In the genomic region with DNA sequence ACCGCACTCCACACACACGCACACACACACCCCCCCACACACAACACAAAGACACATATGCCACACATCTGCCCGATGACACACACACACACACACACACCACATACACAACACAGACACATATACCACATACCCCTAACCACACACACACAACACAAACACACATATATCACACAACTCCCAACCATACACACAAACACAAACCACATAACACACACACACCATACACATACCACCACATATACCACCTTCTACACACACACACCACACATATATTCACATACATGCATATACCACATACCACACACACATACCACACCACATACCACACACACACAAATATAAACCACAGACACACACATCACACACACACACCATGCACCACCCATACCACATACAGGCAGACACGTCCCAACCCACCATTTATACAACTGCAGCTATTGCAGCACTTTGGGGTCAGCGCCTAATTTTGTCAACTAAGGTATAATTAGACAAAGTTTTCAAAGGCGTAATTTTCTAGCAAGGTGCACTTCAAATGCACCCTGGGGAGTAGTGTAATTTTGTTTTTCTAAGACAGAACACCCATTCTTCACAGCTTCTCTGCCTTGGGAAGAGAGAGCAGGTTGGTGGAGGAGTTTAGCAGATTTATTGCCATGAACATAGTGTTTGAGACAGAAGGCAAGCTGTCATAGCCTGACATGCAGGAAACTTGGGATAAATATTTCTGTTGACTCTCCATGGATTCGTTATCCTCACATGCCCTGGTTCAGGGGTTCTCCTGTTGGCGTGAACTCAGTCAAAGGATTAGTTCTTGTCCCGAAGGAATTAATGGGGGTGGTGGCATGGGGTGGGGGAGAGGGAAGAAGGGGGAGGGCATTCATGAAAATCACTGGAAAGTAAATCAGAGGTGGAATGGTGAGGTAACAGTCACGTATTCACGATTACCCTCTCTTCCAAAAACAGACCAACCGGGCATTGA, we compare ENCODE assay signal across 1 cellular context.
TF ChIP-seq lines count a peak whose summit lies in the region.

No MANE protein-coding gene starts in this region.

TF ChIP-seq in K562, 482 proteins besides CTCF, POLR2A, EP300 and RAD21:
- peak; percentile 58; the same call in 1 of the 2 replicates for TF ChIP-seq OTX1 (CRISPR knock-in tag; IDR thresholded peaks at IDR 0.05)
- no peak for TF ChIP-seq CBX5 (IDR thresholded peaks at IDR 0.05; ENCODE audit: borderline replicate concordance, low read depth)
- no peak for TF ChIP-seq POLR2AphosphoS5 (IDR thresholded peaks at IDR 0.05; ENCODE audit: control insufficient read depth, insufficient read depth, low read depth, low read length)
- TF ChIP-seq C11orf30 (IDR thresholded peaks at IDR 0.05; ENCODE audit: low read depth): peak; percentile 74
- TF ChIP-seq, protein P1, sequence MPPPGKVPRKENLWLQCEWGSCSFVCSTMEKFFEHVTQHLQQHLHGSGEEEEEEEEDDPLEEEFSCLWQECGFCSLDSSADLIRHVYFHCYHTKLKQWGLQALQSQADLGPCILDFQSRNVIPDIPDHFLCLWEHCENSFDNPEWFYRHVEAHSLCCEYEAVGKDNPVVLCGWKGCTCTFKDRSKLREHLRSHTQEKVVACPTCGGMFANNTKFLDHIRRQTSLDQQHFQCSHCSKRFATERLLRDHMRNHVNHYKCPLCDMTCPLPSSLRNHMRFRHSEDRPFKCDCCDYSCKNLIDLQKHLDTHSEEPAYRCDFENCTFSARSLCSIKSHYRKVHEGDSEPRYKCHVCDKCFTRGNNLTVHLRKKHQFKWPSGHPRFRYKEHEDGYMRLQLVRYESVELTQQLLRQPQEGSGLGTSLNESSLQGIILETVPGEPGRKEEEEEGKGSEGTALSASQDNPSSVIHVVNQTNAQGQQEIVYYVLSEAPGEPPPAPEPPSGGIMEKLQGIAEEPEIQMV (tag; conservative IDR thresholded peaks at IDR 0.05; ENCODE audit: low read depth): no peak
- TF ChIP-seq, protein P2, sequence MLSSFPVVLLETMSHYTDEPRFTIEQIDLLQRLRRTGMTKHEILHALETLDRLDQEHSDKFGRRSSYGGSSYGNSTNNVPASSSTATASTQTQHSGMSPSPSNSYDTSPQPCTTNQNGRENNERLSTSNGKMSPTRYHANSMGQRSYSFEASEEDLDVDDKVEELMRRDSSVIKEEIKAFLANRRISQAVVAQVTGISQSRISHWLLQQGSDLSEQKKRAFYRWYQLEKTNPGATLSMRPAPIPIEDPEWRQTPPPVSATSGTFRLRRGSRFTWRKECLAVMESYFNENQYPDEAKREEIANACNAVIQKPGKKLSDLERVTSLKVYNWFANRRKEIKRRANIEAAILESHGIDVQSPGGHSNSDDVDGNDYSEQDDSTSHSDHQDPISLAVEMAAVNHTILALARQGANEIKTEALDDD (IDR thresholded peaks at IDR 0.05): no peak
- TF ChIP-seq HNRNPH1 (optimal IDR thresholded peaks at IDR 0.05; ENCODE audit: low read depth, low read length): no peak
- TF ChIP-seq ATF2 (CRISPR knock-in tag; IDR thresholded peaks at IDR 0.05): no peak
- no peak for TF ChIP-seq ZHX1 (conservative IDR thresholded peaks at IDR 0.05; ENCODE audit: low read length)
- TF ChIP-seq MAFF (IDR thresholded peaks at IDR 0.05; ENCODE audit: low read length): peak; percentile 11; the same call in 1 of the 2 replicates
- peak; percentile 56 for TF ChIP-seq ZNF316 (IDR thresholded peaks at IDR 0.05)
- TF ChIP-seq ZNF512 (tag; IDR thresholded peaks at IDR 0.05): no peak
- TF ChIP-seq ZBTB26 (CRISPR knock-in tag; IDR thresholded peaks at IDR 0.05): peak; percentile 66; the same call in 1 of the 2 replicates
- no peak for TF ChIP-seq MYNN (IDR thresholded peaks at IDR 0.05)
- TF ChIP-seq MYNN (CRISPR knock-in tag; IDR thresholded peaks at IDR 0.05): no peak
- TF ChIP-seq, protein P3, sequence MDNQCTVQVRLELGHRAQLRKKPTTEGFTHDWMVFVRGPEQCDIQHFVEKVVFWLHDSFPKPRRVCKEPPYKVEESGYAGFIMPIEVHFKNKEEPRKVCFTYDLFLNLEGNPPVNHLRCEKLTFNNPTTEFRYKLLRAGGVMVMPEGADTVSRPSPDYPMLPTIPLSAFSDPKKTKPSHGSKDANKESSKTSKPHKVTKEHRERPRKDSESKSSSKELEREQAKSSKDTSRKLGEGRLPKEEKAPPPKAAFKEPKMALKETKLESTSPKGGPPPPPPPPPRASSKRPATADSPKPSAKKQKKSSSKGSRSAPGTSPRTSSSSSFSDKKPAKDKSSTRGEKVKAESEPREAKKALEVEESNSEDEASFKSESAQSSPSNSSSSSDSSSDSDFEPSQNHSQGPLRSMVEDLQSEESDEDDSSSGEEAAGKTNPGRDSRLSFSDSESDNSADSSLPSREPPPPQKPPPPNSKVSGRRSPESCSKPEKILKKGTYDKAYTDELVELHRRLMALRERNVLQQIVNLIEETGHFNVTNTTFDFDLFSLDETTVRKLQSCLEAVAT (IDR thresholded peaks at IDR 0.05): peak in 1 of 2 experiments; percentile 56; a peak in 1 of 4 replicates
- TF ChIP-seq HBP1 (CRISPR knock-in tag; IDR thresholded peaks at IDR 0.05): 0 out of 2 replicates have a peak, but pooled peaks have one; percentile 67
- TF ChIP-seq, protein P4, sequence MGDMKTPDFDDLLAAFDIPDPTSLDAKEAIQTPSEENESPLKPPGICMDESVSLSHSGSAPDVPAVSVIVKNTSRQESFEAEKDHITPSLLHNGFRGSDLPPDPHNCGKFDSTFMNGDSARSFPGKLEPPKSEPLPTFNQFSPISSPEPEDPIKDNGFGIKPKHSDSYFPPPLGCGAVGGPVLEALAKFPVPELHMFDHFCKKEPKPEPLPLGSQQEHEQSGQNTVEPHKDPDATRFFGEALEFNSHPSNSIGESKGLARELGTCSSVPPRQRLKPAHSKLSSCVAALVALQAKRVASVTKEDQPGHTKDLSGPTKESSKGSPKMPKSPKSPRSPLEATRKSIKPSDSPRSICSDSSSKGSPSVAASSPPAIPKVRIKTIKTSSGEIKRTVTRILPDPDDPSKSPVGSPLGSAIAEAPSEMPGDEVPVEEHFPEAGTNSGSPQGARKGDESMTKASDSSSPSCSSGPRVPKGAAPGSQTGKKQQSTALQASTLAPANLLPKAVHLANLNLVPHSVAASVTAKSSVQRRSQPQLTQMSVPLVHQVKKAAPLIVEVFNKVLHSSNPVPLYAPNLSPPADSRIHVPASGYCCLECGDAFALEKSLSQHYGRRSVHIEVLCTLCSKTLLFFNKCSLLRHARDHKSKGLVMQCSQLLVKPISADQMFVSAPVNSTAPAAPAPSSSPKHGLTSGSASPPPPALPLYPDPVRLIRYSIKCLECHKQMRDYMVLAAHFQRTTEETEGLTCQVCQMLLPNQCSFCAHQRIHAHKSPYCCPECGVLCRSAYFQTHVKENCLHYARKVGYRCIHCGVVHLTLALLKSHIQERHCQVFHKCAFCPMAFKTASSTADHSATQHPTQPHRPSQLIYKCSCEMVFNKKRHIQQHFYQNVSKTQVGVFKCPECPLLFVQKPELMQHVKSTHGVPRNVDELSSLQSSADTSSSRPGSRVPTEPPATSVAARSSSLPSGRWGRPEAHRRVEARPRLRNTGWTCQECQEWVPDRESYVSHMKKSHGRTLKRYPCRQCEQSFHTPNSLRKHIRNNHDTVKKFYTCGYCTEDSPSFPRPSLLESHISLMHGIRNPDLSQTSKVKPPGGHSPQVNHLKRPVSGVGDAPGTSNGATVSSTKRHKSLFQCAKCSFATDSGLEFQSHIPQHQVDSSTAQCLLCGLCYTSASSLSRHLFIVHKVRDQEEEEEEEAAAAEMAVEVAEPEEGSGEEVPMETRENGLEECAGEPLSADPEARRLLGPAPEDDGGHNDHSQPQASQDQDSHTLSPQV (IDR thresholded peaks at IDR 0.05): no peak
- peak; percentile 49 for TF ChIP-seq MAFG (tag; conservative IDR thresholded peaks at IDR 0.05)
- TF ChIP-seq NCOA1 (IDR thresholded peaks at IDR 0.05; ENCODE audit: low read depth): no peak
- TF ChIP-seq CBFA2T3 (IDR thresholded peaks at IDR 0.05): no peak
- no peak for TF ChIP-seq ZNF277 (CRISPR knock-in tag; IDR thresholded peaks at IDR 0.05; ENCODE audit: borderline replicate concordance)
- TF ChIP-seq TSC22D4 (tag; IDR thresholded peaks at IDR 0.05): 0 out of 2 replicates have a peak, but pooled peaks have one; percentile 13
- TF ChIP-seq ELF4 (CRISPR knock-in tag; IDR thresholded peaks at IDR 0.05): 0 out of 2 replicates have a peak, but pooled peaks have one; percentile 64
- peak; percentile 36 for TF ChIP-seq ARHGAP35 (IDR thresholded peaks at IDR 0.05; ENCODE audit: partially characterized antibody)
- TF ChIP-seq MAFK (IDR thresholded peaks at IDR 0.05; ENCODE audit: low read length): no peak
- no peak for TF ChIP-seq FOS (IDR thresholded peaks at IDR 0.05; ENCODE audit: extremely low read depth, insufficient read length)
- no peak for TF ChIP-seq FOXK1 (CRISPR knock-in tag; IDR thresholded peaks at IDR 0.05; ENCODE audit: borderline replicate concordance)
